ENCODE assay signal across 15 cellular contexts in genomic region chr15:45130291-45131000, GRCh38. TPM values are rescaled to one million over a fixed set of nuclear protein-coding genes. Genes with fewer than 3 reads are reported as not detected.
DNase-seq lines count a peak whose midpoint lies in the region; ATAC-seq and TF ChIP-seq lines count a peak whose summit lies in the region.
"Had no signal": no experiment of that assay in that cellular context is flagged by ENCODE, and none has a peak within 500 bp of the region (broad histone marks: within the 10 kb centered on the region; RNA-seq: fewer than 3 reads in every experiment).

No MANE protein-coding gene starts in this region.

- intact Hi-C loops in CD4-positive, alpha-beta T cell (cut with DNase I, micrococcal nuclease), result no loop called here
- intact Hi-C loops in esophagus squamous epithelium (cut with DNase I), result no loop called here

- peaks cover 80% of the 10 kb centered on the region for H3K27me3 Mint-ChIP-seq in CD4-positive, alpha-beta T cell
- peaks cover 67% of the 10 kb centered on the region for H3K27me3 Mint-ChIP-seq in activated T-cell treated with anti-CD3 and anti-CD28 coated beads, Interleukin-2, amount 50 U/mL, for 4 hours (ENCODE audit: low read depth)

- H3K4me1 Mint-ChIP-seq in CD4-positive, alpha-beta T cell (ENCODE audit: low read depth), result peaks cover 15% of the 10 kb centered on the region
- peaks cover 12% of the 10 kb centered on the region for H3K4me1 Mint-ChIP-seq in activated T-cell treated with anti-CD3 and anti-CD28 coated beads, Interleukin-2, amount 50 U/mL, for 4 hours (ENCODE audit: low read depth)

- no peak overlapping the region for H3K4ac ChIP-seq in neuronal stem cell (ENCODE audit: low read length)

- H3K36me3 ChIP-seq in esophagus squamous epithelium, result peaks cover 0 to 32% (median 5%) of the 10 kb centered on the region in 3 donors
- no peaks in the 10 kb centered on the region for H3K36me3 ChIP-seq in neuronal stem cell (replicated peaks in 1 of 2; ENCODE audit: control insufficient read depth in 2 of 2, insufficient read depth in 2 of 2, low read length in 2 of 2)
- H3K36me3 ChIP-seq: transverse colon had no signal

- peaks cover 2 to 86% (median 26%) of the 10 kb centered on the region in 3 donors for H3K4me1 ChIP-seq in esophagus squamous epithelium
- H3K4me1 ChIP-seq in neuronal stem cell (ENCODE audit: control insufficient read depth in 2 of 2, insufficient read depth in 1 of 2, low read depth in 1 of 2, low read length in 2 of 2), result no peaks in the 10 kb centered on the region

- H3K79me1 ChIP-seq in neuronal stem cell (ENCODE audit: low read depth, low read length), result no peaks in the 10 kb centered on the region

- no peaks in the 10 kb centered on the region for H3K9me3 Mint-ChIP-seq in CD4-positive, alpha-beta T cell
- H3K9me3 Mint-ChIP-seq in activated T-cell treated with anti-CD3 and anti-CD28 coated beads, Interleukin-2, amount 50 U/mL, for 4 hours, result no peaks in the 10 kb centered on the region
- H3K9me3 Mint-ChIP-seq: activated T-cell treated with anti-CD3 and anti-CD28 coated beads, Interleukin-2, amount 50 U/mL, for 24 hours had no signal

- TF ChIP-seq CTCF in CD4-positive, alpha-beta T cell (IDR thresholded peaks at IDR 0.05), result no peak
- TF ChIP-seq CTCF in RWPE1 (conservative IDR thresholded peaks at IDR 0.05; ENCODE audit: low read depth), result no peak
- TF ChIP-seq CTCF in esophagus squamous epithelium (IDR thresholded peaks at IDR 0.05), result no peak
- no peak for TF ChIP-seq CTCF in GM13977 (IDR thresholded peaks at IDR 0.05; ENCODE audit: extremely low read depth, insufficient read depth, missing control alignments)

- H3K9ac ChIP-seq in neuronal stem cell (ENCODE audit: low read depth, low read length, poor library complexity), result no peak overlapping the region

- H3K4me3 Mint-ChIP-seq in CD4-positive, alpha-beta T cell, result peak overlapping the region; percentile 40
- H3K4me3 Mint-ChIP-seq in activated T-cell treated with anti-CD3 and anti-CD28 coated beads, Interleukin-2, amount 50 U/mL, for 4 hours, result no peak overlapping the region
- H3K4me3 Mint-ChIP-seq: activated T-cell treated with anti-CD3 and anti-CD28 coated beads, Interleukin-2, amount 50 U/mL, for 24 hours had no signal

- WGBS in esophagus squamous epithelium, 2 donors, result 50 to 78% methylated on average over 4 to 7 of the region's 7 CpGs
- no CpG with 5 or more reads among the region's 7 CpGs for WGBS in neuronal stem cell (ENCODE audit: extremely low coverage in 2 of 2, insufficient read length in 2 of 2, insufficient replicate concordance in 1 of 2), 2 donors

- H3K27me3 ChIP-seq in CD4-positive, alpha-beta T cell (ENCODE audit: control insufficient read depth, insufficient read depth, low read length), result peaks cover 64% of the 10 kb centered on the region
- peaks cover 0 to 63% (median 2%) of the 10 kb centered on the region in 4 donors for H3K27me3 ChIP-seq in esophagus squamous epithelium
- peaks cover 33 to 95% (median 87%) of the 10 kb centered on the region in 3 experiments for H3K27me3 ChIP-seq in neuronal stem cell (ENCODE audit: control insufficient read depth in 3 of 3, insufficient read depth in 3 of 3, low read depth in 1 of 3, low read length in 3 of 3)

- H2AK5ac ChIP-seq in neuronal stem cell (ENCODE audit: low read depth, low read length), result no peak overlapping the region

- H2BK5ac ChIP-seq in neuronal stem cell (ENCODE audit: low read length), result no peak overlapping the region

- no peak overlapping the region for H3K23ac ChIP-seq in neuronal stem cell (ENCODE audit: low read depth, low read length, poor library complexity)

- no peak overlapping the region for H4K91ac ChIP-seq in neuronal stem cell (ENCODE audit: low read depth, low read length, poor library complexity)

- DNase-seq in CD4-positive, alpha-beta T cell, result no peak
- DNase-seq in RWPE1 (ENCODE audit: low spot score), result no peak
- no peak for DNase-seq in esophagus squamous epithelium (lab: John Stamatoyannopoulos, UW)
- DNase-seq in neuronal stem cell (ENCODE audit: low spot score), result no peak
- DNase-seq in GM13977 (ENCODE audit: low spot score), result no peak
- no peak for DNase-seq in activated T-cell treated with anti-CD3 and anti-CD28 coated beads, Interleukin-2, amount 50 U/mL, for 4 hours
- DNase-seq: DMS 273 treated with DMSO at 0.1 percent for 48 hours, IMR-90, NCI-H1105, NCI-H446 had no signal

- H3K4me2 ChIP-seq in neuronal stem cell (ENCODE audit: insufficient read depth, low read length, poor library complexity, severe bottlenecking), result no peak overlapping the region

- no peak overlapping the region for H4K8ac ChIP-seq in neuronal stem cell (ENCODE audit: low read depth, low read length)

- no peak overlapping the region for H3K27ac Mint-ChIP-seq in CD4-positive, alpha-beta T cell
- H3K27ac Mint-ChIP-seq: activated T-cell treated with anti-CD3 and anti-CD28 coated beads, Interleukin-2, amount 50 U/mL, for 24 hours had no signal

- no peak overlapping the region for H2BK15ac ChIP-seq in neuronal stem cell (ENCODE audit: low read length)

- POLR2A ChIA-PET in CD4-positive, alpha-beta T cell (lab: Charles Lee), result interaction anchor here (0.6 kb wide), 1 partner anchor 122 kb away, joined by 3 read pairs; no protein-coding TSS in a partner anchor
- POLR2A ChIA-PET in RWPE1 (lab: Yijun Ruan, JAX; ENCODE audit: low non-redundant PET), result interaction anchor here (1.5 kb wide), 1 partner anchor 32 kb away, joined by 3 read pairs; no protein-coding TSS in a partner anchor

- H3K18ac ChIP-seq in neuronal stem cell (ENCODE audit: low read length), result peak overlapping the region; percentile 24

- H3K4me3 ChIP-seq in esophagus squamous epithelium (peak overlapping the region; percentile 49 to 69 (median 62)), neuronal stem cell (ENCODE audit: low read length in 2 of 2) (no peak overlapping the region)

- no peak overlapping the region for H2BK12ac ChIP-seq in neuronal stem cell (ENCODE audit: low read length)

- H3K36me3 Mint-ChIP-seq in CD4-positive, alpha-beta T cell (ENCODE audit: low read depth), result no peaks in the 10 kb centered on the region
- no peaks in the 10 kb centered on the region for H3K36me3 Mint-ChIP-seq in activated T-cell treated with anti-CD3 and anti-CD28 coated beads, Interleukin-2, amount 50 U/mL, for 4 hours (ENCODE audit: insufficient read depth)

- H3K14ac ChIP-seq in neuronal stem cell (ENCODE audit: low read length), result no peak overlapping the region

- in situ Hi-C loops in GM13977 (cut with MboI; ENCODE audit: low pct_unique_long_range_greater_than_20kb, low sequenced_read_pairs, unreplicated experiment), result no loop called here

- CTCF ChIA-PET in CD4-positive, alpha-beta T cell (lab: Charles Lee), result interaction anchor here (1.1 kb wide), 1 partner anchor 12 kb away, joined by 5 read pairs; no protein-coding TSS in a partner anchor
- CTCF ChIA-PET in RWPE1 (lab: Yijun Ruan, JAX), result interaction anchor here (0.7 to 1.8 kb wide), 6 partner anchors 12 to 147 kb away, joined by 3 to 11 read pairs (median 4); no protein-coding TSS in a partner anchor

- H2AFZ ChIP-seq in neuronal stem cell (ENCODE audit: low read length), result no peak overlapping the region

- H3K27ac ChIP-seq in CD4-positive, alpha-beta T cell (ENCODE audit: low read depth, low read length), result no peak overlapping the region
- peak overlapping the region; percentile 70 for H3K27ac ChIP-seq in RWPE1
- H3K27ac ChIP-seq in esophagus squamous epithelium, result peak overlapping the region; percentile 81 to 92 (median 90)
- H3K27ac ChIP-seq in neuronal stem cell (replicated peaks; ENCODE audit: low read length), result no peak overlapping the region
- H3K27ac ChIP-seq: transverse colon had no signal

- H3K9me3 ChIP-seq in CD4-positive, alpha-beta T cell (ENCODE audit: control insufficient read depth, low read length), result no peaks in the 10 kb centered on the region
- H3K9me3 ChIP-seq in esophagus squamous epithelium, result no peaks in the 10 kb centered on the region
- H3K9me3 ChIP-seq in neuronal stem cell (replicated peaks in 1 of 2; ENCODE audit: control insufficient read depth in 2 of 2, insufficient read depth in 1 of 2, low read depth in 1 of 2, low read length in 2 of 2), result peaks cover 3 to 6% of the 10 kb centered on the region in 2 donors
- H3K9me3 ChIP-seq: transverse colon had no signal

- ATAC-seq in CD4-positive, alpha-beta T cell (ENCODE audit: poor library complexity), result no peak
- ATAC-seq in HG03460 (IDR thresholded peaks at IDR 0.05; ENCODE audit: unreplicated experiment), result no peak
- ATAC-seq in HG03196 (IDR thresholded peaks at IDR 0.05; ENCODE audit: unreplicated experiment), result no peak
- no peak for ATAC-seq in activated T-cell treated with anti-CD3 and anti-CD28 coated beads, Interleukin-2, amount 50 U/mL, for 4 hours

- TF ChIP-seq POLR2A in esophagus squamous epithelium (IDR thresholded peaks at IDR 0.05), result no peak

- H2BK120ac ChIP-seq in neuronal stem cell (ENCODE audit: low read depth, low read length), result no peak overlapping the region

RNA-seq across cellular contexts. Expression of gene DUOX1, which starts 0.7 kb away (rescaled TPM):
- under 1 TPM; 0.17 to 0.25 TPM for total RNA-seq in CD4-positive, alpha-beta T cell
- total RNA-seq in esophagus squamous epithelium, result 100 to 1,000 TPM in 2 of 4 donors, 10 to 100 TPM in 2; 87.5 to 202 (median 122) TPM
- 0.06 TPM for polyA plus RNA-seq in neuronal stem cell (2013, experiment 1 of 2)
- 0.03 TPM for polyA plus RNA-seq in neuronal stem cell (2013, experiment 2 of 2)
- total RNA-seq in activated T-cell treated with anti-CD3 and anti-CD28 coated beads, Interleukin-2, amount 50 U/mL, for 4 hours, result under 1 TPM; 0.13 to 0.42 (median 0.22) TPM
- total RNA-seq: IMR-90 had no signal
- polyA plus RNA-seq: AG04450, IMR-90 had no signal

RNA-seq across cellular contexts. Expression of gene DUOXA1, which starts 0.8 kb away (rescaled TPM):
- 1 to 10 TPM in 1 of 2 experiments, under 1 TPM in 1; 0.44 to 1.0 TPM for total RNA-seq in CD4-positive, alpha-beta T cell
- 100 to 1,000 TPM in 3 of 4 donors, 10 to 100 TPM in 1; 64.0 to 202 (median 134) TPM for total RNA-seq in esophagus squamous epithelium
- 0.04 TPM for polyA plus RNA-seq in neuronal stem cell (2013, experiment 1 of 2)
- not detected for polyA plus RNA-seq in neuronal stem cell (2013, experiment 2 of 2)
- total RNA-seq in activated T-cell treated with anti-CD3 and anti-CD28 coated beads, Interleukin-2, amount 50 U/mL, for 4 hours, result under 1 TPM; 0.08 to 0.58 (median 0.24) TPM
- total RNA-seq: IMR-90 had no signal
- polyA plus RNA-seq: AG04450 had no signal

RNA-seq across cellular contexts. Expression of gene DUOXA2, which starts 16.3 kb away (rescaled TPM):
- not detected for total RNA-seq in CD4-positive, alpha-beta T cell
- 10 to 100 TPM in 2 of 4 donors, 1 to 10 TPM in 1, not detected in 1; 6.3 to 20.6 (median 13.6) TPM for total RNA-seq in esophagus squamous epithelium
- not detected for polyA plus RNA-seq in neuronal stem cell (2013, experiment 1 of 2)
- not detected for polyA plus RNA-seq in neuronal stem cell (2013, experiment 2 of 2)
- total RNA-seq in activated T-cell treated with anti-CD3 and anti-CD28 coated beads, Interleukin-2, amount 50 U/mL, for 4 hours, result not detected
- total RNA-seq: IMR-90 had no signal
- polyA plus RNA-seq: AG04450, IMR-90 had no signal

RNA-seq across cellular contexts. Expression of gene DUOX2, which starts 16.5 kb away (rescaled TPM):
- total RNA-seq in CD4-positive, alpha-beta T cell, result under 1 TPM; 0.05 to 0.08 TPM
- 10 to 100 TPM in 3 of 4 donors, 1 to 10 TPM in 1; 5.0 to 50.7 (median 22.6) TPM for total RNA-seq in esophagus squamous epithelium
- 0.01 TPM for polyA plus RNA-seq in neuronal stem cell (2013, experiment 1 of 2)
- polyA plus RNA-seq in neuronal stem cell (2013, experiment 2 of 2), result 0.01 TPM
- total RNA-seq in activated T-cell treated with anti-CD3 and anti-CD28 coated beads, Interleukin-2, amount 50 U/mL, for 4 hours, result under 1 TPM; 0.05 to 0.11 (median 0.10) TPM
- total RNA-seq: IMR-90 had no signal
- polyA plus RNA-seq: AG04450, IMR-90 had no signal

RNA-seq across cellular contexts. Expression of gene SHF, which starts 57.3 kb away (rescaled TPM):
- 1 to 10 TPM; 3.7 to 3.9 TPM for total RNA-seq in CD4-positive, alpha-beta T cell
- 10 to 100 TPM in 1 of 4 donors, 1 to 10 TPM in 3; 1.9 to 12.0 (median 5.7) TPM for total RNA-seq in esophagus squamous epithelium
- polyA plus RNA-seq in neuronal stem cell (2013, experiment 1 of 2), result 31.0 TPM
- 29.9 TPM for polyA plus RNA-seq in neuronal stem cell (2013, experiment 2 of 2)
- 10 to 100 TPM; 17.5 to 30.5 (median 19.2) TPM for total RNA-seq in activated T-cell treated with anti-CD3 and anti-CD28 coated beads, Interleukin-2, amount 50 U/mL, for 4 hours

Comparison
In these comparisons a context has a peak if more than half of its experiments do, and no peak if none do; other contexts are left out.
1. H3K27ac ChIP-seq: peak in RWPE1 (single experiment) and esophagus squamous epithelium (4 of 4); none in CD4-positive, alpha-beta T cell (single experiment) and neuronal stem cell (single experiment).
2. H3K4me3 ChIP-seq: peak in esophagus squamous epithelium (4 of 4); none in neuronal stem cell (0 of 2).
3. RNA of gene DUOX1, which starts 0.7 kb away (total RNA-seq): 87.5 to 202 TPM in esophagus squamous epithelium; 0.17 to 0.25 TPM in CD4-positive, alpha-beta T cell and 0.13 to 0.42 TPM in activated T-cell treated with anti-CD3 and anti-CD28 coated beads, Interleukin-2, amount 50 U/mL, for 4 hours; every median in the first group is over 10 times any median in the second.
4. RNA of gene DUOXA1, which starts 0.8 kb away (total RNA-seq): 64.0 to 202 TPM in esophagus squamous epithelium; 0.44 to 1.0 TPM in CD4-positive, alpha-beta T cell and 0.08 to 0.58 TPM in activated T-cell treated with anti-CD3 and anti-CD28 coated beads, Interleukin-2, amount 50 U/mL, for 4 hours; every median in the first group is over 10 times any median in the second.